1 cellular context compared by ENCODE assay signal in the genomic region with DNA sequence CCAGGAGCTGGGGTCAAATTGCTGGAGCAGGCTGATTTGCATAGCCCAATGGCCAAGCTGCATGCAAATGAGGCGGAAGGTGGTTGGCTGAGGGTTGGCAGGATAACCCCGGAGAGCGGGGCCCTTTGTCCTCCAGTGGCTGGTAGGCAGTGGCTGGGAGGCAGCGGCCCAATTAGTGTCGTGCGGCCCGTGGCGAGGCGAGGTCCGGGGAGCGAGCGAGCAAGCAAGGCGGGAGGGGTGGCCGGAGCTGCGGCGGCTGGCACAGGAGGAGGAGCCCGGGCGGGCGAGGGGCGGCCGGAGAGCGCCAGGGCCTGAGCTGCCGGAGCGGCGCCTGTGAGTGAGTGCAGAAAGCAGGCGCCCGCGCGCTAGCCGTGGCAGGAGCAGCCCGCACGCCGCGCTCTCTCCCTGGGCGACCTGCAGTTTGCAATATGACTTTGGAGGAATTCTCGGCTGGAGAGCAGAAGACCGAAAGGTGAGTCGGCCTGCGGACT.
A peak's percentile ranks its signal among the peaks of the same experiment; 100 is the strongest.
TF ChIP-seq lines count a peak whose summit lies in the region.

A gene with protein sequence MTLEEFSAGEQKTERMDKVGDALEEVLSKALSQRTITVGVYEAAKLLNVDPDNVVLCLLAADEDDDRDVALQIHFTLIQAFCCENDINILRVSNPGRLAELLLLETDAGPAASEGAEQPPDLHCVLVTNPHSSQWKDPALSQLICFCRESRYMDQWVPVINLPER (plus strand): TSS at position 135 of the 491 bp plus-strand sequence. CDS start 294 bp downstream, at position 429.

TF ChIP-seq in HEK293, 187 proteins besides CTCF, POLR2A, EP300 and RAD21 (continued from another document and continues in another):
- TF ChIP-seq IKZF3 (tag by site-specific recombination; IDR thresholded peaks at IDR 0.05) (0 out of 2 replicates have a peak, but pooled peaks have one; percentile 43), REPIN1 (tag by site-specific recombination; IDR thresholded peaks at IDR 0.05; ENCODE audit: low read depth) (peak; percentile 36; the same call in 1 of the 2 replicates), ZNF624 (tag by site-specific recombination; IDR thresholded peaks at IDR 0.05) (no peak), ZBTB1 (tag by site-specific recombination; IDR thresholded peaks at IDR 0.05) (no peak), ZNF138 (tag by site-specific recombination; IDR thresholded peaks at IDR 0.05; ENCODE audit: borderline replicate concordance) (no peak), ZBTB48 (tag by site-specific recombination; IDR thresholded peaks at IDR 0.05) (no peak), SCRT1 (tag by site-specific recombination; IDR thresholded peaks at IDR 0.05; ENCODE audit: borderline replicate concordance) (no peak), ZEB2 (tag by site-specific recombination; IDR thresholded peaks at IDR 0.05) (peak; percentile 64; the same call in 1 of the 2 replicates), KLF8 (tag by site-specific recombination; IDR thresholded peaks at IDR 0.05) (peak; percentile 30; the same call in 1 of the 2 replicates), ZFP37 (tag by site-specific recombination; IDR thresholded peaks at IDR 0.05) (no peak), ZNF24 (tag by site-specific recombination; IDR thresholded peaks at IDR 0.05) (no peak), ZNF768 (tag by site-specific recombination; IDR thresholded peaks at IDR 0.05) (no peak), ZNF560 (tag by site-specific recombination; IDR thresholded peaks at IDR 0.05; ENCODE audit: borderline replicate concordance) (no peak), ZNF214 (tag by site-specific recombination; IDR thresholded peaks at IDR 0.05; ENCODE audit: borderline replicate concordance) (no peak), ZFP69B (tag by site-specific recombination; IDR thresholded peaks at IDR 0.05) (no peak), ZNF549 (tag by site-specific recombination; IDR thresholded peaks at IDR 0.05) (no peak), ZFP41 (tag by site-specific recombination; IDR thresholded peaks at IDR 0.05; ENCODE audit: borderline replicate concordance) (no peak), ZSCAN23 (tag by site-specific recombination; IDR thresholded peaks at IDR 0.05) (no peak), ZNF114 (tag by site-specific recombination; IDR thresholded peaks at IDR 0.05) (no peak), SP2 (tag by site-specific recombination; IDR thresholded peaks at IDR 0.05) (peak; percentile 97), HOXA7 (CRISPR knock-in tag; IDR thresholded peaks at IDR 0.05; ENCODE audit: borderline replicate concordance) (no peak), MZF1 (tag by site-specific recombination; IDR thresholded peaks at IDR 0.05; ENCODE audit: borderline replicate concordance) (peak; percentile 22; the same call in 1 of the 2 replicates), YY1 (tag by site-specific recombination; IDR thresholded peaks at IDR 0.05) (no peak; the same call in 1 of the 2 replicates), ZNF433 (tag by site-specific recombination; IDR thresholded peaks at IDR 0.05; ENCODE audit: low read depth) (no peak), MYNN (tag by site-specific recombination; IDR thresholded peaks at IDR 0.05; ENCODE audit: borderline replicate concordance) (no peak), ZNF843 (tag by site-specific recombination; IDR thresholded peaks at IDR 0.05) (no peak), ZNF292 (tag by site-specific recombination; IDR thresholded peaks at IDR 0.05; ENCODE audit: borderline replicate concordance, low read depth) (no peak), ZNF658 (tag by site-specific recombination; IDR thresholded peaks at IDR 0.05) (no peak), KLF7 (tag by site-specific recombination; IDR thresholded peaks at IDR 0.05; ENCODE audit: borderline replicate concordance) (no peak), ZNF707 (tag by site-specific recombination; IDR thresholded peaks at IDR 0.05) (no peak), YY2 (tag by site-specific recombination; IDR thresholded peaks at IDR 0.05) (no peak), ZFHX2 (tag by site-specific recombination; conservative IDR thresholded peaks at IDR 0.05) (no peak), ZXDB (tag by site-specific recombination; IDR thresholded peaks at IDR 0.05) (peak; percentile 29; the same call in 1 of the 2 replicates), ZNF157 (tag by site-specific recombination; IDR thresholded peaks at IDR 0.05) (no peak), ZNF19 (tag by site-specific recombination; IDR thresholded peaks at IDR 0.05; ENCODE audit: low read depth) (no peak), ZNF266 (tag by site-specific recombination; IDR thresholded peaks at IDR 0.05; ENCODE audit: low read depth) (no peak), ZNF558 (tag by site-specific recombination; IDR thresholded peaks at IDR 0.05) (no peak), ZNF791 (tag by site-specific recombination; IDR thresholded peaks at IDR 0.05) (no peak)
- TF ChIP-seq, protein P1, sequence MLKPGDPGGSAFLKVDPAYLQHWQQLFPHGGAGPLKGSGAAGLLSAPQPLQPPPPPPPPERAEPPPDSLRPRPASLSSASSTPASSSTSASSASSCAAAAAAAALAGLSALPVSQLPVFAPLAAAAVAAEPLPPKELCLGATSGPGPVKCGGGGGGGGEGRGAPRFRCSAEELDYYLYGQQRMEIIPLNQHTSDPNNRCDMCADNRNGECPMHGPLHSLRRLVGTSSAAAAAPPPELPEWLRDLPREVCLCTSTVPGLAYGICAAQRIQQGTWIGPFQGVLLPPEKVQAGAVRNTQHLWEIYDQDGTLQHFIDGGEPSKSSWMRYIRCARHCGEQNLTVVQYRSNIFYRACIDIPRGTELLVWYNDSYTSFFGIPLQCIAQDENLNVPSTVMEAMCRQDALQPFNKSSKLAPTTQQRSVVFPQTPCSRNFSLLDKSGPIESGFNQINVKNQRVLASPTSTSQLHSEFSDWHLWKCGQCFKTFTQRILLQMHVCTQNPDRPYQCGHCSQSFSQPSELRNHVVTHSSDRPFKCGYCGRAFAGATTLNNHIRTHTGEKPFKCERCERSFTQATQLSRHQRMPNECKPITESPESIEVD (tag by site-specific recombination; IDR thresholded peaks at IDR 0.05) = no peak
- TF ChIP-seq, protein P2, sequence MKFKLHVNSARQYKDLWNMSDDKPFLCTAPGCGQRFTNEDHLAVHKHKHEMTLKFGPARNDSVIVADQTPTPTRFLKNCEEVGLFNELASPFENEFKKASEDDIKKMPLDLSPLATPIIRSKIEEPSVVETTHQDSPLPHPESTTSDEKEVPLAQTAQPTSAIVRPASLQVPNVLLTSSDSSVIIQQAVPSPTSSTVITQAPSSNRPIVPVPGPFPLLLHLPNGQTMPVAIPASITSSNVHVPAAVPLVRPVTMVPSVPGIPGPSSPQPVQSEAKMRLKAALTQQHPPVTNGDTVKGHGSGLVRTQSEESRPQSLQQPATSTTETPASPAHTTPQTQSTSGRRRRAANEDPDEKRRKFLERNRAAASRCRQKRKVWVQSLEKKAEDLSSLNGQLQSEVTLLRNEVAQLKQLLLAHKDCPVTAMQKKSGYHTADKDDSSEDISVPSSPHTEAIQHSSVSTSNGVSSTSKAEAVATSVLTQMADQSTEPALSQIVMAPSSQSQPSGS (tag by site-specific recombination; IDR thresholded peaks at IDR 0.05; ENCODE audit: low read depth) = no peak
- TF ChIP-seq, protein P3, sequence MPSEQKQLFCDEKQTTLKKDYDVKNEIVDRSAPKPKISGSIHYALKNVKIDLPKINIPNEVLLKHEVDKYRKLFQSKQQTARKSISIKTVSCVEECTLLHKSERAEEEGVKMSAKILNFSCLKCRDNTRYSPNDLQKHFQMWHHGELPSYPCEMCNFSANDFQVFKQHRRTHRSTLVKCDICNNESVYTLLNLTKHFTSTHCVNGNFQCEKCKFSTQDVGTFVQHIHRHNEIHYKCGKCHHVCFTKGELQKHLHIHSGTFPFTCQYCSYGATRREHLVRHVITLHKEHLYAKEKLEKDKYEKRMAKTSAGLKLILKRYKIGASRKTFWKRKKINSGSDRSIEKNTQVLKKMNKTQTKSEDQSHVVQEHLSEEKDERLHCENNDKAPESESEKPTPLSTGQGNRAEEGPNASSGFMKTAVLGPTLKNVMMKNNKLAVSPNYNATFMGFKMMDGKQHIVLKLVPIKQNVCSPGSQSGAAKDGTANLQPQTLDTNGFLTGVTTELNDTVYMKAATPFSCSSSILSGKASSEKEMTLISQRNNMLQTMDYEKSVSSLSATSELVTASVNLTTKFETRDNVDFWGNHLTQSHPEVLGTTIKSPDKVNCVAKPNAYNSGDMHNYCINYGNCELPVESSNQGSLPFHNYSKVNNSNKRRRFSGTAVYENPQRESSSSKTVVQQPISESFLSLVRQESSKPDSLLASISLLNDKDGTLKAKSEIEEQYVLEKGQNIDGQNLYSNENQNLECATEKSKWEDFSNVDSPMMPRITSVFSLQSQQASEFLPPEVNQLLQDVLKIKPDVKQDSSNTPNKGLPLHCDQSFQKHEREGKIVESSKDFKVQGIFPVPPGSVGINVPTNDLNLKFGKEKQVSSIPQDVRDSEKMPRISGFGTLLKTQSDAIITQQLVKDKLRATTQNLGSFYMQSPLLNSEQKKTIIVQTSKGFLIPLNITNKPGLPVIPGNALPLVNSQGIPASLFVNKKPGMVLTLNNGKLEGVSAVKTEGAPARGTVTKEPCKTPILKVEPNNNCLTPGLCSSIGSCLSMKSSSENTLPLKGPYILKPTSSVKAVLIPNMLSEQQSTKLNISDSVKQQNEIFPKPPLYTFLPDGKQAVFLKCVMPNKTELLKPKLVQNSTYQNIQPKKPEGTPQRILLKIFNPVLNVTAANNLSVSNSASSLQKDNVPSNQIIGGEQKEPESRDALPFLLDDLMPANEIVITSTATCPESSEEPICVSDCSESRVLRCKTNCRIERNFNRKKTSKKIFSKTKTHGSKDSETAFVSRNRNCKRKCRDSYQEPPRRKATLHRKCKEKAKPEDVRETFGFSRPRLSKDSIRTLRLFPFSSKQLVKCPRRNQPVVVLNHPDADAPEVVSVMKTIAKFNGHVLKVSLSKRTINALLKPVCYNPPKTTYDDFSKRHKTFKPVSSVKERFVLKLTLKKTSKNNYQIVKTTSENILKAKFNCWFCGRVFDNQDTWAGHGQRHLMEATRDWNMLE (tag by site-specific recombination; conservative IDR thresholded peaks at IDR 0.05; ENCODE audit: low read depth) = no peak
- TF ChIP-seq, protein P4, sequence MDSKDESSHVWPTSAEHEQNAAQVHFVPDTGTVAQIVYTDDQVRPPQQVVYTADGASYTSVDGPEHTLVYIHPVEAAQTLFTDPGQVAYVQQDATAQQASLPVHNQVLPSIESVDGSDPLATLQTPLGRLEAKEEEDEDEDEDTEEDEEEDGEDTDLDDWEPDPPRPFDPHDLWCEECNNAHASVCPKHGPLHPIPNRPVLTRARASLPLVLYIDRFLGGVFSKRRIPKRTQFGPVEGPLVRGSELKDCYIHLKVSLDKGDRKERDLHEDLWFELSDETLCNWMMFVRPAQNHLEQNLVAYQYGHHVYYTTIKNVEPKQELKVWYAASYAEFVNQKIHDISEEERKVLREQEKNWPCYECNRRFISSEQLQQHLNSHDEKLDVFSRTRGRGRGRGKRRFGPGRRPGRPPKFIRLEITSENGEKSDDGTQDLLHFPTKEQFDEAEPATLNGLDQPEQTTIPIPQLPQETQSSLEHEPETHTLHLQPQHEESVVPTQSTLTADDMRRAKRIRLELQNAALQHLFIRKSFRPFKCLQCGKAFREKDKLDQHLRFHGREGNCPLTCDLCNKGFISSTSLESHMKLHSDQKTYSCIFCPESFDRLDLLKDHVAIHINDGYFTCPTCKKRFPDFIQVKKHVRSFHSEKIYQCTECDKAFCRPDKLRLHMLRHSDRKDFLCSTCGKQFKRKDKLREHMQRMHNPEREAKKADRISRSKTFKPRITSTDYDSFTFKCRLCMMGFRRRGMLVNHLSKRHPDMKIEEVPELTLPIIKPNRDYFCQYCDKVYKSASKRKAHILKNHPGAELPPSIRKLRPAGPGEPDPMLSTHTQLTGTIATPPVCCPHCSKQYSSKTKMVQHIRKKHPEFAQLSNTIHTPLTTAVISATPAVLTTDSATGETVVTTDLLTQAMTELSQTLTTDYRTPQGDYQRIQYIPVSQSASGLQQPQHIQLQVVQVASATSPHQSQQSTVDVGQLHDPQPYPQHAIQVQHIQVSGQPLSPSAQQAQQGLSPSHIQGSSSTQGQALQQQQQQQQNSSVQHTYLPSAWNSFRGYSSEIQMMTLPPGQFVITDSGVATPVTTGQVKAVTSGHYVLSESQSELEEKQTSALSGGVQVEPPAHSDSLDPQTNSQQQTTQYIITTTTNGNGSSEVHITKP (tag by site-specific recombination; IDR thresholded peaks at IDR 0.05) = no peak
- TF ChIP-seq, protein P5, sequence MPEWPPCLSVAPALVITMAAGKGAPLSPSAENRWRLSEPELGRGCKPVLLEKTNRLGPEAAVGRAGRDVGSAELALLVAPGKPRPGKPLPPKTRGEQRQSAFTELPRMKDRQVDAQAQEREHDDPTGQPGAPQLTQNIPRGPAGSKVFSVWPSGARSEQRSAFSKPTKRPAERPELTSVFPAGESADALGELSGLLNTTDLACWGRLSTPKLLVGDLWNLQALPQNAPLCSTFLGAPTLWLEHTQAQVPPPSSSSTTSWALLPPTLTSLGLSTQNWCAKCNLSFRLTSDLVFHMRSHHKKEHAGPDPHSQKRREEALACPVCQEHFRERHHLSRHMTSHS (tag by site-specific recombination; IDR thresholded peaks at IDR 0.05) = no peak
- TF ChIP-seq, protein P6, sequence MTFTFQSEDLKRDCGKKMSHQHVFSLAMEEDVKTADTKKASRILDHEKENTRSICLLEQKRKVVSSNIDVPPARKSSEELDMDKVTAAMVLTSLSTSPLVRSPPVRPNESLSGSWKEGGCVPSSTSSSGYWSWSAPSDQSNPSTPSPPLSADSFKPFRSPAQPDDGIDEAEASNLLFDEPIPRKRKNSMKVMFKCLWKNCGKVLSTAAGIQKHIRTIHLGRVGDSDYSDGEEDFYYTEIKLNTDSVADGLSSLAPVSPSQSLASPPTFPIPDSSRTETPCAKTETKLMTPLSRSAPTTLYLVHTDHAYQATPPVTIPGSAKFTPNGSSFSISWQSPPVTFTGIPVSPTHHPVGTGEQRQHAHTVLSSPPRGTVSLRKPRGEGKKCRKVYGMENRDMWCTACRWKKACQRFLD (tag by site-specific recombination; IDR thresholded peaks at IDR 0.05) = no peak
- TF ChIP-seq, protein P7, sequence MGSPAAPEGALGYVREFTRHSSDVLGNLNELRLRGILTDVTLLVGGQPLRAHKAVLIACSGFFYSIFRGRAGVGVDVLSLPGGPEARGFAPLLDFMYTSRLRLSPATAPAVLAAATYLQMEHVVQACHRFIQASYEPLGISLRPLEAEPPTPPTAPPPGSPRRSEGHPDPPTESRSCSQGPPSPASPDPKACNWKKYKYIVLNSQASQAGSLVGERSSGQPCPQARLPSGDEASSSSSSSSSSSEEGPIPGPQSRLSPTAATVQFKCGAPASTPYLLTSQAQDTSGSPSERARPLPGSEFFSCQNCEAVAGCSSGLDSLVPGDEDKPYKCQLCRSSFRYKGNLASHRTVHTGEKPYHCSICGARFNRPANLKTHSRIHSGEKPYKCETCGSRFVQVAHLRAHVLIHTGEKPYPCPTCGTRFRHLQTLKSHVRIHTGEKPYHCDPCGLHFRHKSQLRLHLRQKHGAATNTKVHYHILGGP (tag by site-specific recombination; IDR thresholded peaks at IDR 0.05) = no peak
